11 cellular contexts compared by ENCODE assay signal in the genomic region with DNA sequence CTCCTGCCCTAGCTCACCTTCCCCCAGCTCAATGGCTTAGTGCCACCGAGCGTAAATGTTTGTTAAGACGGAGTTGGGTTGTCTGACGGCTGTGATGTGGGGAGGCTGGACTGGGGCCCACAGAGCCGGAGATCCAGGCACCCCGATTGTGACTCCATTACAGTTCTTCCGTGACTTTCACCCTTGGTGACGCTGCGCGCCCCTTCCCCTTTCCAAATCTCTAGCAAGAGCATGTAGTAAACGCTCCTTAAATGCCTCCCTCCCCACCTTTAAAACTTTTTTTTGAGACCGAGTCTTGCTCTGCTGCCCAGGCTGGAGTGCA. TPM values are rescaled to one million over a fixed set of nuclear protein-coding genes. Genes with fewer than 3 reads are reported as not detected.
DNase-seq lines count a peak whose midpoint lies in the region; TF ChIP-seq lines count a peak whose summit lies in the region.
"Had no signal": no experiment of that assay in that cellular context is flagged by ENCODE, and none has a peak within 500 bp of the region (broad histone marks: within the 10 kb centered on the region; RNA-seq: fewer than 3 reads in every experiment).

No MANE protein-coding gene starts in this region.

- no peak for DNase-seq in A673 (ENCODE audit: low spot score)
- DNase-seq in HAP-1 (ENCODE audit: low spot score in 2 of 2), result no peak
- no peak for DNase-seq in MCF 10A (ENCODE audit: unreplicated experiment)
- no peak for DNase-seq in occipital lobe (lab: John Stamatoyannopoulos, UW)
- DNase-seq in SIG-M5 (lab: John Stamatoyannopoulos, UW), result no peak
- no peak for DNase-seq in hippocampal formation (lab: John Stamatoyannopoulos, UW)
- no peak for DNase-seq in activated effector memory CD4-positive, alpha-beta T cell treated with Interleukin-2 at 50 U/mL for 16 hours
- DNase-seq: NCI-H524 treated with DMSO at 0.1 percent for 48 hours; stimulated activated CD4-positive, alpha-beta T cell treated with anti-CD3 and anti-CD28 coated beads, Interleukin-1b, Interleukin-23, amount 100 ng/mL, for 48 hours had no signal

- H3K4me1 Mint-ChIP-seq in MCF 10A (ENCODE audit: insufficient read depth, unreplicated experiment), result peaks cover 7% of the 10 kb centered on the region

- no peaks in the 10 kb centered on the region for H3K36me3 Mint-ChIP-seq in MCF 10A (ENCODE audit: insufficient read depth, unreplicated experiment)

- no peak for TF ChIP-seq CTCF in A673 (conservative IDR thresholded peaks at IDR 0.05; ENCODE audit: low read depth, low read length)
- no peak for TF ChIP-seq CTCF in MCF 10A (IDR thresholded peaks at IDR 0.05; ENCODE audit: unreplicated experiment)

- H3K4me3 ChIP-seq in A673 (ENCODE audit: low read depth, low read length, poor library complexity, severe bottlenecking) (peak overlapping the region; percentile 48), HAP-1 (peak overlapping the region; percentile 51), mucosa of stomach (ENCODE audit: low read length) (peak overlapping the region; percentile 19)

- H3K36me3 ChIP-seq in A673 (ENCODE audit: insufficient read depth, low read length, poor library complexity, severe bottlenecking), result no peaks in the 10 kb centered on the region
- H3K36me3 ChIP-seq in HAP-1 (replicated peaks), result no peaks in the 10 kb centered on the region
- no peaks in the 10 kb centered on the region for H3K36me3 ChIP-seq in mucosa of stomach (ENCODE audit: control insufficient read depth, insufficient read depth, low read length)

- peak overlapping the region; percentile 79 for H3K4me3 Mint-ChIP-seq in MCF 10A (ENCODE audit: unreplicated experiment)

- H3K9me3 ChIP-seq in A673 (ENCODE audit: low read depth, low read length, poor library complexity, severe bottlenecking) (no peaks in the 10 kb centered on the region), HAP-1 (no peaks in the 10 kb centered on the region), mucosa of stomach (ENCODE audit: control insufficient read depth, low read length) (no peaks in the 10 kb centered on the region)

- peaks cover 11% of the 10 kb centered on the region for H3K4me1 ChIP-seq in A673 (ENCODE audit: insufficient read depth, low read length, poor library complexity, severe bottlenecking)
- H3K4me1 ChIP-seq in HAP-1, result peaks cover 19% of the 10 kb centered on the region
- peaks cover 16% of the 10 kb centered on the region for H3K4me1 ChIP-seq in mucosa of stomach (ENCODE audit: control insufficient read depth, insufficient read depth, low read length)

- BruUV-seq in A673 (replicated peaks; lab: Mats Ljungman, UMichigan) (no TSS peak), MCF 10A (replicated peaks; lab: Mats Ljungman, UMichigan) (no TSS peak)

- H3K9me3 Mint-ChIP-seq in MCF 10A (ENCODE audit: unreplicated experiment), result no peaks in the 10 kb centered on the region

- H3K27ac Mint-ChIP-seq in MCF 10A (ENCODE audit: low read depth, unreplicated experiment), result no peak overlapping the region

- CTCF ChIA-PET in A673 (lab: Charles Lee), result no interaction called here
- CTCF ChIA-PET in MCF 10A (lab: Yijun Ruan, JAX), result interaction anchor here (0.7 kb wide), 1 partner anchor 74 kb away, joined by 3 read pairs; no protein-coding TSS in a partner anchor

- intact Hi-C loops in A673 (cut with micrococcal nuclease; ENCODE audit: unreplicated experiment) (no loop called here), MCF 10A (cut with micrococcal nuclease) (no loop called here)

- H3K27ac ChIP-seq in A673 (ENCODE audit: low read depth, low read length, poor library complexity, severe bottlenecking), result no peak overlapping the region

- no peak overlapping the region for H3K9ac ChIP-seq in mucosa of stomach (ENCODE audit: low read length)

- H3K27me3 ChIP-seq in A673 (replicated peaks; ENCODE audit: insufficient read depth, low read depth, low read length, poor library complexity) (no peaks in the 10 kb centered on the region), HAP-1 (ENCODE audit: low read depth) (no peaks in the 10 kb centered on the region), mucosa of stomach (ENCODE audit: control insufficient read depth, insufficient read depth, low read length) (peaks cover 14% of the 10 kb centered on the region)

- in situ Hi-C loops in HAP-1 (cut with MboI; ENCODE audit: low sequenced_read_pairs), result no loop called here

- H3K27me3 Mint-ChIP-seq in MCF 10A (ENCODE audit: insufficient read depth, unreplicated experiment), result no peaks in the 10 kb centered on the region

- POLR2A ChIA-PET in A673 (lab: Charles Lee; ENCODE audit: low non-redundant PET), result no interaction called here
- POLR2A ChIA-PET in MCF 10A (lab: Yijun Ruan, JAX), result interaction anchor here (2.2 kb wide), 1 partner anchor 102 kb away, joined by 6 read pairs; no protein-coding TSS in a partner anchor

RNA-seq across cellular contexts. Expression of a gene that starts 0.8 kb away (rescaled TPM):
- total RNA-seq in A673 (2021) (4.7 and 6.8 TPM in 2 replicates), MCF 10A (2022) (3.8 TPM in 2 replicates), occipital lobe (0.31 TPM)

RNA-seq across cellular contexts. Expression of a gene that starts 1.7 kb away (rescaled TPM):
- total RNA-seq in A673 (2021) (7.2 and 11.1 TPM in 2 replicates), MCF 10A (2022) (3.4 and 3.7 TPM in 2 replicates), occipital lobe (1.7 TPM)

RNA-seq across cellular contexts. Expression of a gene that starts 12.8 kb away (rescaled TPM):
- total RNA-seq in A673 (2021), result 35.0 and 37.1 TPM in 2 replicates
- total RNA-seq in MCF 10A (2022), result 36.3 and 40.5 TPM in 2 replicates
- 18.6 TPM for total RNA-seq in occipital lobe

RNA-seq across cellular contexts. Expression of a gene that starts 21.0 kb away (rescaled TPM):
- total RNA-seq in A673 (2021) (0.59 and 0.86 TPM in 2 replicates), MCF 10A (2022) (11.1 and 13.7 TPM in 2 replicates), occipital lobe (not detected)
- total RNA-seq: dermis blood vessel endothelial cell had no signal

RNA-seq across cellular contexts. Expression of a gene that starts 32.1 kb away (rescaled TPM):
- total RNA-seq in A673 (2021), result not detected in 2 replicates
- 0.21 and 0.22 TPM in 2 replicates for total RNA-seq in MCF 10A (2022)
- not detected for total RNA-seq in occipital lobe
- total RNA-seq: dermis blood vessel endothelial cell had no signal
